In the genomic region with DNA sequence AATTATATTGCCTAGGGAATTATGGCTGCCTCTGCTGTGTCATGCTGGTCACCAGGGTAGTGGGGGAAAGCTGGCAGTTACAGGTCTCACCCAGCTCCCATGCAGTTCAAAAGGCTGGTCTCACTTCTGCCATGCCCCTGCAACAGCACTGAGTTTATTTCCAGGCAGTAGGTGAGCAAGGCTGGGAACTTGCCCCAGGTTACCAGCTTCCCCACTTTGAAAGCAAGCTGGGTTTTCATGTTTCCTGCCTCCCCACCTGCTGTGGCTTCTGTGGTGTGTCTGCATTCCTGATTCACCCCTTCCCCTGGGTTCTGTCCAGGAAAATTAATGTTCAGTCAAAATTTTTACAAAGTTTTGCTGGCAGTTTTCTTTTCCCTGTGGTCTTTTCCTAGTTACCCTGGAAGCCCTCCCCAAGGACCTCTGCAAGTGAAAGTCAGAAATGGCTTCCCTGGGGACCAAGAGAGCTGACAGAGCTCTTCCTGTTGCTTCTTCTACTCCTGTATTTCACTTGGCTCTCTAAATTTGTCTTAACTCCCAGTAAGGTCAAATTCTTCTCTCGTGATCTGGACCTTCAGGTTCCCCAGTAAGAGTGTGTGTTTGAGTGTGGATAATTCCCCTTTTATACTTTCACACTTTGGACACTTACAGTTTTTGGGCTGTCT, we compare ENCODE assay signal across 24 cellular contexts. TPM values are rescaled to one million over a fixed set of nuclear protein-coding genes. Genes with fewer than 3 reads are reported as not detected.
DNase-seq lines count a peak whose midpoint lies in the region; ATAC-seq and TF ChIP-seq lines count a peak whose summit lies in the region.
"Had no signal": no experiment of that assay in that cellular context is flagged by ENCODE, and none has a peak within 500 bp of the region (broad histone marks: within the 10 kb centered on the region; RNA-seq: fewer than 3 reads in every experiment).

No MANE protein-coding gene starts in this region.

- no peaks in the 10 kb centered on the region for H4K20me1 ChIP-seq in BLaER1

- peaks cover 20% of the 10 kb centered on the region for H3K4me1 ChIP-seq in BLaER1
- H3K4me1 ChIP-seq in tibial artery = no peaks in the 10 kb centered on the region
- H3K4me1 ChIP-seq: SJCRH30 had no signal

- H3K4me3 ChIP-seq in BLaER1 (no peak overlapping the region), tibial artery (no peak overlapping the region)
- H3K4me3 ChIP-seq: SJCRH30 had no signal

- no peaks in the 10 kb centered on the region for H3K36me3 Mint-ChIP-seq in activated CD8-positive, alpha-beta memory T cell treated with anti-CD3 and anti-CD28 coated beads, Interleukin-2, amount 10 ng/mL, durations not matched to agents 7 days and 5 days
- peaks cover 7% of the 10 kb centered on the region for H3K36me3 Mint-ChIP-seq in WTC11
- H3K36me3 Mint-ChIP-seq: CD8-positive, alpha-beta memory T cell had no signal

- H3K4me1 Mint-ChIP-seq in activated CD8-positive, alpha-beta memory T cell treated with anti-CD3 and anti-CD28 coated beads, Interleukin-2, amount 10 ng/mL, durations not matched to agents 7 days and 5 days = no peaks in the 10 kb centered on the region
- peaks cover 7% of the 10 kb centered on the region for H3K4me1 Mint-ChIP-seq in WTC11
- H3K4me1 Mint-ChIP-seq: CD8-positive, alpha-beta memory T cell had no signal

- DNase-seq in activated CD8-positive, alpha-beta memory T cell treated with anti-CD3 and anti-CD28 coated beads, Interleukin-2, amount 10 ng/mL, durations not matched to agents 7 days and 5 days = no peak
- DNase-seq in WTC11 (ENCODE audit: low spot score) = no peak
- no peak for DNase-seq in tibial artery
- DNase-seq in GM13977 (ENCODE audit: low spot score) = no peak
- DNase-seq: ACHN; C1 segment of cervical spinal cord; CD8-positive, alpha-beta memory T cell; KG1; NCI-H1092 treated with DMSO at 0.1 percent for 48 hours; NCI-H146; NCI-H2029 treated with DMSO at 0.1 percent for 48 hours; NCI-H524 treated with DMSO at 0.1 percent for 48 hours; NCI-H82; SJCRH30; T-helper 1 cell had no signal

- no peaks in the 10 kb centered on the region for H3K36me3 ChIP-seq in BLaER1
- H3K36me3 ChIP-seq in tibial artery = no peaks in the 10 kb centered on the region
- H3K36me3 ChIP-seq: SJCRH30 had no signal

- H3K27ac Mint-ChIP-seq in activated CD8-positive, alpha-beta memory T cell treated with anti-CD3 and anti-CD28 coated beads, Interleukin-2, amount 10 ng/mL, durations not matched to agents 7 days and 5 days = no peak overlapping the region
- no peak overlapping the region for H3K27ac Mint-ChIP-seq in WTC11

- H3K9ac ChIP-seq in BLaER1 = no peak overlapping the region

- no peak overlapping the region for H3K4me3 Mint-ChIP-seq in activated CD8-positive, alpha-beta memory T cell treated with anti-CD3 and anti-CD28 coated beads, Interleukin-2, amount 10 ng/mL, durations not matched to agents 7 days and 5 days
- no peak overlapping the region for H3K4me3 Mint-ChIP-seq in WTC11
- H3K4me3 Mint-ChIP-seq: CD8-positive, alpha-beta memory T cell had no signal

- POLR2A ChIA-PET in WTC11 (lab: Charles Lee) = no interaction called here

- H3K27me3 Mint-ChIP-seq in activated CD8-positive, alpha-beta memory T cell treated with anti-CD3 and anti-CD28 coated beads, Interleukin-2, amount 10 ng/mL, durations not matched to agents 7 days and 5 days = no peaks in the 10 kb centered on the region
- H3K27me3 Mint-ChIP-seq in WTC11 (ENCODE audit: low read depth) = no peaks in the 10 kb centered on the region; the same call in 1 of the 2 replicates

- H3K9me3 ChIP-seq in BLaER1 (peaks cover 8% of the 10 kb centered on the region; the same call in 1 of the 2 replicates), tibial artery (peaks cover 0 to 9% (median 0%) of the 10 kb centered on the region in 3 donors)
- H3K9me3 ChIP-seq: SJCRH30 had no signal

- intact Hi-C loops in tibial artery (cut with DNase I; ENCODE audit: low total_unique reads) = no loop called here

- CTCF ChIA-PET in activated CD8-positive, alpha-beta memory T cell treated with anti-CD3 and anti-CD28 coated beads, Interleukin-2, amount 10 ng/mL, durations not matched to agents 7 days and 5 days (lab: Charles Lee) = no interaction called here
- CTCF ChIA-PET in WTC11 (lab: Charles Lee) = no interaction called here

- H3K27ac ChIP-seq in BLaER1 = no peak overlapping the region
- no peak overlapping the region for H3K27ac ChIP-seq in tibial artery
- H3K27ac ChIP-seq: 22Rv1, SJCRH30 had no signal

- peaks cover 36% of the 10 kb centered on the region for H3K27me3 ChIP-seq in BLaER1
- H3K27me3 ChIP-seq in tibial artery = no peaks in the 10 kb centered on the region
- H3K27me3 ChIP-seq: SJCRH30 had no signal

- ATAC-seq in GM19395 (IDR thresholded peaks at IDR 0.05; ENCODE audit: unreplicated experiment) (peak; percentile 68), GM21576 (IDR thresholded peaks at IDR 0.05; ENCODE audit: unreplicated experiment) (peak; percentile 73), HG03135 (IDR thresholded peaks at IDR 0.05; ENCODE audit: unreplicated experiment) (peak; percentile 54), WTC11 (no peak)
- no peak for ATAC-seq in activated CD8-positive, alpha-beta memory T cell treated with anti-CD3 and anti-CD28 coated beads, Interleukin-2, amount 10 ng/mL, durations not matched to agents 7 days and 5 days
- ATAC-seq: HCT116 had no signal

- in situ Hi-C loops in GM13977 (cut with MboI; ENCODE audit: low pct_unique_long_range_greater_than_20kb, low sequenced_read_pairs, unreplicated experiment) = no loop called here

- TF ChIP-seq CTCF in WTC11 (IDR thresholded peaks at IDR 0.05) (no peak), tibial artery (IDR thresholded peaks at IDR 0.05) (no peak), GM13977 (IDR thresholded peaks at IDR 0.05; ENCODE audit: extremely low read depth, insufficient read depth, missing control alignments) (no peak)

- peak overlapping the region; percentile 56 for H3K4me2 ChIP-seq in BLaER1

- H3K9me3 Mint-ChIP-seq in activated CD8-positive, alpha-beta memory T cell treated with anti-CD3 and anti-CD28 coated beads, Interleukin-2, amount 10 ng/mL, durations not matched to agents 7 days and 5 days (ENCODE audit: low read depth) = no peaks in the 10 kb centered on the region
- H3K9me3 Mint-ChIP-seq in WTC11 = peaks cover 13% of the 10 kb centered on the region

TF ChIP-seq in WTC11, 78 proteins besides CTCF, POLR2A, EP300 and RAD21:
- no peak for TF ChIP-seq ETV6 (CRISPR knock-in tag; IDR thresholded peaks at IDR 0.05)

RNA-seq across cellular contexts. Expression of a gene that starts 58.5 kb away (rescaled TPM):
- not detected for total RNA-seq in activated CD8-positive, alpha-beta memory T cell treated with anti-CD3 and anti-CD28 coated beads, Interleukin-2, amount 10 ng/mL, durations not matched to agents 7 days and 5 days
- not detected in 3 replicates for total RNA-seq in WTC11 (2021)
- total RNA-seq: CD8-positive, alpha-beta memory T cell; Daoy; H1; OCI-LY7 had no signal

Comparison
In these comparisons a context has a peak if more than half of its experiments do, and no peak if none do; other contexts are left out.
1. ATAC-seq: peak in GM19395 (single experiment), GM21576 (single experiment) and HG03135 (single experiment); none in activated CD8-positive, alpha-beta memory T cell treated with anti-CD3 and anti-CD28 coated beads, Interleukin-2, amount 10 ng/mL, durations not matched to agents 7 days and 5 days (single experiment) and WTC11 (single experiment).